Comparison of ENCODE assay signal across 16 cellular contexts in genomic region chr15:28085489-28086174, GRCh38. TPM values are rescaled to one million over a fixed set of nuclear protein-coding genes. Genes with fewer than 3 reads are reported as not detected.
DNase-seq lines count a peak whose midpoint lies in the region; ATAC-seq and TF ChIP-seq lines count a peak whose summit lies in the region.
"Had no signal": no experiment of that assay in that cellular context is flagged by ENCODE, and none has a peak within 500 bp of the region (broad histone marks: within the 10 kb centered on the region; RNA-seq: fewer than 3 reads in every experiment).

No MANE protein-coding gene starts in this region.

- no peaks in the 10 kb centered on the region for H3K36me3 ChIP-seq in WERI-Rb-1
- H3K36me3 ChIP-seq: SJCRH30 had no signal

- peak; percentile 24 for ATAC-seq in GM18505 (IDR thresholded peaks at IDR 0.05; ENCODE audit: unreplicated experiment)
- peak; percentile 29 for ATAC-seq in GM19023 (IDR thresholded peaks at IDR 0.05; ENCODE audit: unreplicated experiment)
- ATAC-seq in HG03457 (IDR thresholded peaks at IDR 0.05; ENCODE audit: unreplicated experiment): peak; percentile 19
- peak; percentile 31 to 32 for ATAC-seq in left cardiac atrium

- no peak overlapping the region for H3K27ac ChIP-seq in WERI-Rb-1
- H3K27ac ChIP-seq: SJCRH30, skin epidermis had no signal

- no peak overlapping the region for H3K4me3 ChIP-seq in WERI-Rb-1 (ENCODE audit: low read depth, low read length)
- H3K4me3 ChIP-seq: SJCRH30, skin epidermis had no signal

- no peak for DNase-seq in left cardiac atrium
- no peak for DNase-seq in cerebellar cortex (ENCODE audit: low spot score)
- DNase-seq in OCI-M1 (lab: John Stamatoyannopoulos, UW): no peak
- no peak for DNase-seq in WERI-Rb-1
- DNase-seq in T-helper 2 cell: no peak
- DNase-seq: activated gamma-delta T cell; NCI-H1105 treated with DMSO at 0.1 percent for 48 hours; NCI-H2107; posterior cingulate gyrus; stimulated activated CD4-positive, alpha-beta T cell treated with anti-CD3 and anti-CD28 coated beads, Interleukin-2, amount 100 ng/mL, for 48 hours had no signal

- no peaks in the 10 kb centered on the region for H3K9me3 ChIP-seq in WERI-Rb-1 (ENCODE audit: severe bottlenecking)
- H3K9me3 ChIP-seq: SJCRH30 had no signal

- intact Hi-C loops in left cardiac atrium (cut with DNase I): loop anchor here in 1 of 2 donors (5.0 kb wide), 1 partner anchor 37 kb away; no protein-coding TSS in a partner anchor

- H3K27me3 ChIP-seq in WERI-Rb-1 (ENCODE audit: insufficient read depth, low read depth, severe bottlenecking): no peaks in the 10 kb centered on the region

- no peak for TF ChIP-seq CTCF in WERI-Rb-1 (IDR thresholded peaks at IDR 0.05; ENCODE audit: low read depth, low read length)

- TF ChIP-seq POLR2A in GM18505 (IDR thresholded peaks at IDR 0.05; ENCODE audit: borderline replicate concordance, extremely low read depth, insufficient read depth, insufficient read length): no peak

RNA-seq across cellular contexts. Expression of gene OCA2, which starts 13.5 kb away (rescaled TPM):
- total RNA-seq in left cardiac atrium: under 1 TPM in 1 of 2 donors, not detected in 1; 0.09 TPM
- total RNA-seq: HT1080, SJCRH30 had no signal
